ENCODE assay signal across 8 cellular contexts in the genomic region with DNA sequence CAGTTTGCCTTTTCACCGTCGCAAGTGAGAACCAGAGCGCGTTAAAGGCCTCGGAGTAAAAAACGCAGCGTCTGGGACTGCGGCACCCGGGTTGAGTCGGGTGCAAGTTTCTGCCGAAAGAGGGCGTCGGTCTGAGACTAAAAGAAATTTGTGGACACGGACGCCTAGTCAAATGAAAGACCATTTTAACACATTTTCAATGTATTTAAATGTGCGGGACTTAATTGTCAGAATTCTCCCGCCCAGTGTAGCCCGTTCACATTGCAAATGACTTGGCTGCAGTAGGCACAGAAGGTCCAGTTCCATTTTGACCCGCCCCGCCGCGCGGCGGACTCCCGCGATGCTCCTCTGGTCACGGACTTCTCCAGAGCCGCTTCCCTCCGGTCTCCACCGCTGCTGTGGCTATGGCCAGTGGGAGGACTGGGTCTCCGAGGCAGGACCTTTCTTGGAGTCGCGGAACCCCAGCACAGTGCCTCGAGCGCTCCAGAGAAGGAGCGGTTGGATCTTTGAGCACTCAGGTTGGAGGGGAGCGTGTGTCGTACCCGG.
DNase-seq lines count a peak whose midpoint lies in the region; ATAC-seq and TF ChIP-seq lines count a peak whose summit lies in the region.

No MANE protein-coding gene starts in this region.

- H3K27me3 ChIP-seq in muscle layer of duodenum (ENCODE audit: low read depth, low read length), result peaks cover 25% of the 10 kb centered on the region

- H3K4me3 ChIP-seq in muscle layer of duodenum (ENCODE audit: low read depth in 1 of 2, low read length in 2 of 2), result peak overlapping the region; percentile 86 to 96

- TF ChIP-seq CTCF in GM10266 (IDR thresholded peaks at IDR 0.05; ENCODE audit: control insufficient read depth, insufficient read depth, low read depth, missing control alignments), result peak; percentile 76

- DNase-seq in GM10266 (ENCODE audit: extremely low spot score) (peak; percentile 74), NCI-H345 treated with DMSO at 0.1 percent for 48 hours (lab: John Stamatoyannopoulos, UW; ENCODE audit: unreplicated experiment) (peak; percentile 19), fibroblast of gingiva (ENCODE audit: low read depth) (peak; percentile 83), superior temporal gyrus (ENCODE audit: extremely low spot score) (peak; percentile 77)
- DNase-seq in activated CD8-positive, alpha-beta memory T cell treated with anti-CD3 and anti-CD28 coated beads for 24 hours, result peak; percentile 70

- H3K27ac ChIP-seq in muscle layer of duodenum (ENCODE audit: low read length), result peak overlapping the region; percentile 72

- no peaks in the 10 kb centered on the region for H3K9me3 ChIP-seq in muscle layer of duodenum (ENCODE audit: control insufficient read depth in 1 of 2, low read length in 2 of 2)

- H3K4me1 ChIP-seq in muscle layer of duodenum (ENCODE audit: control insufficient read depth in 1 of 2, insufficient read depth in 2 of 2, low read length in 2 of 2), result peaks cover 0 to 30% of the 10 kb centered on the region in 2 donors

- peak; percentile 72 for ATAC-seq in HG02759 (IDR thresholded peaks at IDR 0.05; ENCODE audit: unreplicated experiment)
- no peak for ATAC-seq in HG03571 (IDR thresholded peaks at IDR 0.05; ENCODE audit: unreplicated experiment)

- no peaks in the 10 kb centered on the region for H3K36me3 ChIP-seq in muscle layer of duodenum (ENCODE audit: control insufficient read depth in 1 of 2, insufficient read depth in 2 of 2, low read length in 2 of 2)

Comparison
In these comparisons a context has a peak if more than half of its experiments do, and no peak if none do; other contexts are left out.
1. DNase-seq: peak in every context shown above with its lines; median percentile 83 in fibroblast of gingiva; 77 in superior temporal gyrus; 74 in GM10266; 70 in activated CD8-positive, alpha-beta memory T cell treated with anti-CD3 and anti-CD28 coated beads for 24 hours; 19 in NCI-H345 treated with DMSO at 0.1 percent for 48 hours.